23 cellular contexts compared by ENCODE assay signal in the genomic region with DNA sequence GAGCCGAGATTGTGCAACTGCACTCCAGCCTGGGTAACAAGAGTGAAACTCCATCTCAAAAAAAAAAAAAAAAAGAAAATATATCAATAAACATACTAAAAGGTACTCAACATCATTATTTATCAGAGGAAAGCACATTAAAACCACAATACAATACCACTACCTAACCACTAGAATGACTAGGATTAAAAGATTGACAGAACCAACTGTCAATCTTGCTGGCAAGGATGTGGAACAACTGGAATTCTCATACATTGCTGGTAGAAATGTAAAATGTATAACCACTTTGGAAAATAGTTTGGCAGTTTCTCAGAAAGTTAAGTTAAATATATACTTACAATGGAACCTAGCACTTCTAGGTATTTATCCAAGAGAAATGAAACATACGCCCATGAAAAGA.
"Had no signal": no experiment of that assay in that cellular context is flagged by ENCODE, and none has a peak within 500 bp of the region (broad histone marks: within the 10 kb centered on the region; RNA-seq: fewer than 3 reads in every experiment).

No MANE protein-coding gene starts in this region.

- ATAC-seq: naive thymus-derived CD4-positive, alpha-beta T cell; psoas muscle; right cardiac atrium; right lobe of liver; stimulated activated effector memory CD8-positive, alpha-beta T cell treated with anti-CD3 and anti-CD28 coated beads, Interleukin-12 subunit alpha, Interleukin-12 subunit beta, amount 100 ng/mL, for 72 hours; stimulated activated naive B cell treated with anti-CD40 and anti-IgM and Interleukin-4, amounts not matched to agents 10 μg/mL and 1 μg/mL and 100 μg/mL, for 72 hours had no signal

- H3K4me3 Mint-ChIP-seq: naive thymus-derived CD4-positive, alpha-beta T cell; nephron; neural progenitor cell; stimulated activated effector memory CD8-positive, alpha-beta T cell treated with anti-CD3 and anti-CD28 coated beads, Interleukin-12 subunit alpha, Interleukin-12 subunit beta, amount 100 ng/mL, for 72 hours; stimulated activated naive B cell treated with anti-CD40 and anti-IgM and Interleukin-4, amounts not matched to agents 10 μg/mL and 1 μg/mL and 100 μg/mL, for 72 hours; stimulated activated naive CD8-positive, alpha-beta T cell treated with anti-CD3 and anti-CD28 coated beads, Interleukin-15, Interleukin-2, amounts not matched to agents 100 ng/mL and 50 ng/mL, for 24 hours had no signal

- H3K27ac Mint-ChIP-seq: naive thymus-derived CD4-positive, alpha-beta T cell; nephron; neural progenitor cell; progenitor cell of endocrine pancreas; stimulated activated effector memory CD8-positive, alpha-beta T cell treated with anti-CD3 and anti-CD28 coated beads, Interleukin-12 subunit alpha, Interleukin-12 subunit beta, amount 100 ng/mL, for 72 hours; stimulated activated naive B cell treated with anti-CD40 and anti-IgM and Interleukin-4, amounts not matched to agents 10 μg/mL and 1 μg/mL and 100 μg/mL, for 72 hours; stimulated activated naive CD8-positive, alpha-beta T cell treated with anti-CD3 and anti-CD28 coated beads, Interleukin-15, Interleukin-2, amounts not matched to agents 100 ng/mL and 50 ng/mL, for 24 hours had no signal

- H3K4me1 Mint-ChIP-seq: neural progenitor cell had no signal

- H3K27me3 Mint-ChIP-seq: progenitor cell of endocrine pancreas; stimulated activated naive CD8-positive, alpha-beta T cell treated with anti-CD3 and anti-CD28 coated beads, Interleukin-15, Interleukin-2, amounts not matched to agents 100 ng/mL and 50 ng/mL, for 24 hours had no signal

- H3K9me3 ChIP-seq: ovary, thyroid gland, vagina had no signal

- DNase-seq: naive thymus-derived CD4-positive, alpha-beta T cell; occipital lobe; ovary; posterior cingulate gyrus; psoas muscle; right cardiac atrium; right lobe of liver; sigmoid colon; stimulated activated CD4-positive, alpha-beta T cell treated with anti-CD3 and anti-CD28 coated beads, Interleukin-15, amount 100 ng/mL, for 24 hours; stimulated activated CD4-positive, alpha-beta T cell treated with anti-CD3 and anti-CD28 coated beads, Interleukin-2, amount 100 ng/mL, for 24 hours; stimulated activated CD4-positive, alpha-beta T cell treated with anti-CD3 and anti-CD28 coated beads, Interleukin-2, amount 100 ng/mL, for 48 hours; stimulated activated CD4-positive, alpha-beta T cell treated with anti-CD3 and anti-CD28 coated beads, Interleukin-4, amount 100 ng/mL, for 24 hours; stimulated activated naive B cell treated with anti-CD40 and anti-IgM and Interleukin-4, amounts not matched to agents 10 μg/mL and 1 μg/mL and 100 μg/mL, for 72 hours; stimulated activated naive CD4-positive, alpha-beta T cell treated with Interleukin-2 at 50 U/mL for 16 hours; stomach; thyroid gland; upper lobe of left lung had no signal

- H3K36me3 Mint-ChIP-seq: stimulated activated effector memory CD8-positive, alpha-beta T cell treated with anti-CD3 and anti-CD28 coated beads, Interleukin-12 subunit alpha, Interleukin-12 subunit beta, amount 100 ng/mL, for 72 hours had no signal
